In the genomic region with DNA sequence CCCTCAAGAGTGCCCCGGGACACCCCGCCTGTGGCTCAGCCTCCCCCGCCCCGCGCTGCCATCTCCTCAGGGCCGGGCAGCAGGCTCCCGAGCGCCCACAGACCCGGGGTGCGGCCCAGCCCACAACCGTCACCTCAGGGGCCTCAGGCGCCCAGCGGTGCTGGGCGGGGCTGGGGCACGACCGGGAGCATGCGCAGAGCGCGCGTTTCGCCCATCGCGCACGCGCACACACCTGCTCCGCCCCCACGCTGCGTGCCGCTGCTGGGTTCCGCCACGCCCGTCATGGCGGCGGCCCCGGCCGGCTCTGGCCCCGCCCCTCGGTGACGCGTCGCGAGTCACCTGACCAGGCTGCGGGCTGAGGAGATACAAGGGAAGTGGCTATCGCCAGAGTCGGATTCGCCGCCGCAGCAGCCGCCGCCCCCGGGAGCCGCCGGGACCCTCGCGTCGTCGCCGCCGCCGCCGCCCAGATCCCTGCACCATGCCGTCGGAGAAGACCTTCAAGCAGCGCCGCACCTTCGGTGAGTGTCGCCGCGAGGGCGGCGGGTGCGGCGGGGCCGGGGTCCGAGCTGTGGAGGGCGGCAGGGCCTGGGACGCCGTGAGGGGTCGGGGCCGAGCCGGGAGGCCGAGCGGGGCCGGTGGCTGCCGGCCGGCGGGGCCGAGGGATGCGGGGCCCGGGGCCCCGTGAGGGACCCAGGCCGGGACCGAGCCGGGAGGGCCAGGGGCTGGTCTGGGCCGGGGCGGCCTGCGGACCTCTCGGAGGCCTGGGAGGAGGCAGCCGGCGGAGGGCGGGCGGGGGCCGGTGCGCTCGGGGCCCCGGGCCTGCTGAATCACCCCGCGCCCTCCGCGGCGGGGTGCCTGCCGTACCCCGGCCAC, we compare ENCODE assay signal across 8 cellular contexts.
DNase-seq lines count a peak whose midpoint lies in the region; ATAC-seq lines count a peak whose summit lies in the region.

MAP1LC3B (plus strand) TSS at position 387 of the 873 bp plus-strand sequence; CDS start at position 479, 92 bp downstream.

- ATAC-seq in GM19023 (IDR thresholded peaks at IDR 0.05; ENCODE audit: unreplicated experiment): peak; percentile 61
- ATAC-seq in HG03196 (IDR thresholded peaks at IDR 0.05; ENCODE audit: unreplicated experiment): peak; percentile 63

- H3K27ac ChIP-seq in caudate nucleus (ENCODE audit: low read depth, low read length): peak within 1 kb of the TSS; percentile 99

- DNase-seq in AG08396 (ENCODE audit: low spot score) (peak; percentile 99), NCI-H345 treated with DMSO at 0.1 percent for 48 hours (lab: John Stamatoyannopoulos, UW; ENCODE audit: unreplicated experiment) (peak; percentile 71), caudate nucleus (lab: John Stamatoyannopoulos, UW) (peak; percentile 45 to 99 (median 95)), iris pigment epithelial cell (ENCODE audit: low read depth) (peak; percentile 94)
- DNase-seq in activated CD4-positive, CD25-positive, alpha-beta regulatory T cell (lab: John Stamatoyannopoulos, UW): peak; percentile 91 to 99 (median 96)
- peak; percentile 96 to 97 for DNase-seq in stimulated activated CD4-positive, alpha-beta T cell treated with anti-CD3 and anti-CD28 coated beads, Interleukin-12 subunit alpha, Interleukin-12 subunit beta, amount 100 ng/mL, for 24 hours (ENCODE audit: low read depth in 2 of 2)

Comparison
In these comparisons a context has a peak if more than half of its experiments do, and no peak if none do; other contexts are left out.
1. Peak in every context shown above with its lines: DNase-seq, ATAC-seq and H3K27ac ChIP-seq.